9 cellular contexts compared by ENCODE assay signal in the genomic region with DNA sequence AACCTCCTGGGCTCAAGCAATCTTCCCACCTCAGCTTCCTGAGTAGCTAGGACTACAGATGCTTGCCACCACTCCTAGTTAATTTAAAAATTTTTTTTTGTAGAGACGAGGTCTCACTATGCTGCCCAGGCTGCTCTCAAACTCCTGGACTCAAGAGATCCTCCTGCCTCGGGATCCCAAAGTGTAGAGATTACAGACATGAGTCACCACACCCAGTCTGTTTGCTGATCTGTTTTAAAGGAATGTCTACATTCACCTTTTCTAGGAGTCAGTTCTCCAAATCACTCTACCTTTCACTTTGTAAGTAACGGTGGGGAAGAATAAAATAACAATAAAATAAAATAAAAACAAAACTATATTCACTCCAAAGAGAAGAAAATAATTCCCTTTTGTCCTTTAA.
DNase-seq lines count a peak whose midpoint lies in the region; TF ChIP-seq lines count a peak whose summit lies in the region.
"Had no signal": no experiment of that assay in that cellular context is flagged by ENCODE, and none has a peak within 500 bp of the region (broad histone marks: within the 10 kb centered on the region; RNA-seq: fewer than 3 reads in every experiment).

No MANE protein-coding gene starts in this region.

- no peak overlapping the region for H3K18ac ChIP-seq in H9 (ENCODE audit: insufficient read length, low read depth, low read length)

- H3K4me3 ChIP-seq in SJCRH30 (no peak overlapping the region), smooth muscle cell (no peak overlapping the region), coronary artery (no peak overlapping the region)

- H3K27me3 ChIP-seq in H9 (ENCODE audit: insufficient read depth, low read length) (no peaks in the 10 kb centered on the region), SJCRH30 (no peaks in the 10 kb centered on the region), smooth muscle cell (ENCODE audit: low read depth) (no peaks in the 10 kb centered on the region)

- H3K4me1 ChIP-seq in H9 (ENCODE audit: insufficient read depth, low read length) (no peaks in the 10 kb centered on the region), SJCRH30 (peaks cover 26% of the 10 kb centered on the region), smooth muscle cell (ENCODE audit: low read depth) (peaks cover 42% of the 10 kb centered on the region)

- H3K27ac ChIP-seq in H9 (ENCODE audit: insufficient read length, low read depth, low read length) (no peak overlapping the region), SJCRH30 (peak overlapping the region; percentile 42), smooth muscle cell (ENCODE audit: low read depth) (peak overlapping the region; percentile 96), coronary artery (peak overlapping the region in 1 of 2 donors; percentile 84)

- no peaks in the 10 kb centered on the region; the same call in 1 of the 2 replicates for H3K79me2 ChIP-seq in H9 (ENCODE audit: insufficient read depth, low read length)
- peaks cover 100% of the 10 kb centered on the region for H3K79me2 ChIP-seq in smooth muscle cell (ENCODE audit: low read depth)

- H3K9ac ChIP-seq in H9 (ENCODE audit: extremely low read depth, insufficient read length, low read length) (no peak overlapping the region), smooth muscle cell (ENCODE audit: low read depth) (peak overlapping the region; percentile 75)

- H2BK15ac ChIP-seq in H9 (ENCODE audit: low read depth, low read length) = no peak overlapping the region

- no peak overlapping the region for H3K4ac ChIP-seq in H9 (ENCODE audit: low read depth, low read length)

- H4K20me1 ChIP-seq in H9 (ENCODE audit: control insufficient read depth, insufficient read depth, insufficient read length) (no peaks in the 10 kb centered on the region), smooth muscle cell (ENCODE audit: low read depth) (peaks cover 97% of the 10 kb centered on the region)

- no peak overlapping the region for H2BK12ac ChIP-seq in H9 (ENCODE audit: insufficient read length, low read depth, low read length)

- H4K5ac ChIP-seq in H9 (ENCODE audit: insufficient read length, low read depth, low read length) = no peak overlapping the region

- no peak overlapping the region for H3K56ac ChIP-seq in H9 (ENCODE audit: insufficient read length, low read depth, low read length)

- H3K23ac ChIP-seq in H9 (ENCODE audit: insufficient read length, low read depth, low read length) = no peak overlapping the region

- H3K79me1 ChIP-seq in H9 (ENCODE audit: insufficient read depth, low read depth, low read length, poor library complexity, severe bottlenecking) = peaks cover 3% of the 10 kb centered on the region

- no peak overlapping the region for H3T11ph ChIP-seq in H9 (ENCODE audit: low read length)

- H3K36me3 ChIP-seq in SJCRH30 = peaks cover 20% of the 10 kb centered on the region
- H3K36me3 ChIP-seq in smooth muscle cell (ENCODE audit: low read depth) = no peaks in the 10 kb centered on the region

- no peaks in the 10 kb centered on the region for H3K23me2 ChIP-seq in H9 (ENCODE audit: insufficient read length, low read depth, low read length, poor library complexity, severe bottlenecking)

- H3K4me2 ChIP-seq in H9 (ENCODE audit: insufficient read depth, insufficient read length, low read length) (no peak overlapping the region), smooth muscle cell (peak overlapping the region; percentile 63)

- no peak for DNase-seq in H9
- peak in 1 of 2 experiments; percentile 40 for DNase-seq in SJCRH30
- peak; percentile 53 for DNase-seq in glomerular visceral epithelial cell (ENCODE audit: extremely low spot score)
- DNase-seq in smooth muscle cell (lab: John Stamatoyannopoulos, UW; ENCODE audit: unreplicated experiment) = no peak
- no peak for DNase-seq in coronary artery (ENCODE audit: low spot score)
- DNase-seq in NCI-H1417 (lab: John Stamatoyannopoulos, UW) = no peak
- DNase-seq in NCI-H2029 treated with DMSO at 0.1 percent for 48 hours (lab: John Stamatoyannopoulos, UW) = no peak
- no peak for DNase-seq in SW480 (ENCODE audit: low spot score)
- DNase-seq: NCI-H69 had no signal

- H2BK120ac ChIP-seq in H9 (ENCODE audit: low read depth, low read length, poor library complexity, severe bottlenecking) = no peak overlapping the region

- H3K9me3 Mint-ChIP-seq in H9 = peaks cover 15 to 18% of the 10 kb centered on the region in 2 experiments

- H4K91ac ChIP-seq in H9 (ENCODE audit: insufficient read length, low read depth, low read length) = no peak overlapping the region

- H3K4me3 Mint-ChIP-seq in H9 = no peak overlapping the region

- H3K9me3 ChIP-seq in H9 (ENCODE audit: control insufficient read depth, low read depth, low read length) = no peaks in the 10 kb centered on the region
- H3K9me3 ChIP-seq in SJCRH30 (replicated peaks) = peaks cover 5% of the 10 kb centered on the region; the same call in 1 of the 2 replicates
- no peaks in the 10 kb centered on the region for H3K9me3 ChIP-seq in smooth muscle cell (replicated peaks; ENCODE audit: low read depth)

- no peak overlapping the region for H3K14ac ChIP-seq in H9 (ENCODE audit: insufficient read depth, low read length)

- H3K4me1 Mint-ChIP-seq in H9 = peaks cover 12 to 15% of the 10 kb centered on the region in 2 experiments; a peak in 3 of 4 replicates

- H2AK5ac ChIP-seq in H9 (ENCODE audit: insufficient read length, low read length) = no peak overlapping the region

- H2AFZ ChIP-seq in H9 (ENCODE audit: low read length) = no peak overlapping the region
- H2AFZ ChIP-seq in smooth muscle cell (ENCODE audit: low read depth) = no peak overlapping the region

- peaks cover 19 to 29% (median 25%) of the 10 kb centered on the region in 3 experiments for H3K36me3 Mint-ChIP-seq in H9 (ENCODE audit: insufficient read depth in 1 of 3, low read depth in 3 of 3)

- H2BK5ac ChIP-seq in H9 (ENCODE audit: insufficient read length, low read length) = no peak overlapping the region

- no peak overlapping the region for H4K8ac ChIP-seq in H9 (replicated peaks; ENCODE audit: insufficient read length, low read depth, low read length)

- no CpG with 5 or more reads among the region's 3 CpGs for WGBS in H9 (ENCODE audit: extremely low coverage, insufficient read length, low lambda C conversion rate)
- WGBS in smooth muscle cell (ENCODE audit: low lambda C conversion rate) = 17% methylated on average over 3 of the region's 3 CpGs

- TF ChIP-seq CTCF in H9 (conservative IDR thresholded peaks at IDR 0.05) (no peak), smooth muscle cell (IDR thresholded peaks at IDR 0.05; ENCODE audit: borderline replicate concordance, insufficient read depth, poor library complexity, severe bottlenecking) (no peak), coronary artery (IDR thresholded peaks at IDR 0.05) (no peak)

- no peaks in the 10 kb centered on the region for H3K27me3 Mint-ChIP-seq in H9 (ENCODE audit: low read depth)

- H3K27ac Mint-ChIP-seq in H9 = peak overlapping the region; percentile 1 to 91 (median 11); a peak in 2 of 7 replicates

- H2BK20ac ChIP-seq in H9 (ENCODE audit: low read depth, low read length, poor library complexity, severe bottlenecking) = no peak overlapping the region

- peaks cover 56% of the 10 kb centered on the region for H3F3A ChIP-seq in smooth muscle cell (ENCODE audit: low read depth)
